8 cellular contexts compared by ENCODE assay signal in the genomic region with DNA sequence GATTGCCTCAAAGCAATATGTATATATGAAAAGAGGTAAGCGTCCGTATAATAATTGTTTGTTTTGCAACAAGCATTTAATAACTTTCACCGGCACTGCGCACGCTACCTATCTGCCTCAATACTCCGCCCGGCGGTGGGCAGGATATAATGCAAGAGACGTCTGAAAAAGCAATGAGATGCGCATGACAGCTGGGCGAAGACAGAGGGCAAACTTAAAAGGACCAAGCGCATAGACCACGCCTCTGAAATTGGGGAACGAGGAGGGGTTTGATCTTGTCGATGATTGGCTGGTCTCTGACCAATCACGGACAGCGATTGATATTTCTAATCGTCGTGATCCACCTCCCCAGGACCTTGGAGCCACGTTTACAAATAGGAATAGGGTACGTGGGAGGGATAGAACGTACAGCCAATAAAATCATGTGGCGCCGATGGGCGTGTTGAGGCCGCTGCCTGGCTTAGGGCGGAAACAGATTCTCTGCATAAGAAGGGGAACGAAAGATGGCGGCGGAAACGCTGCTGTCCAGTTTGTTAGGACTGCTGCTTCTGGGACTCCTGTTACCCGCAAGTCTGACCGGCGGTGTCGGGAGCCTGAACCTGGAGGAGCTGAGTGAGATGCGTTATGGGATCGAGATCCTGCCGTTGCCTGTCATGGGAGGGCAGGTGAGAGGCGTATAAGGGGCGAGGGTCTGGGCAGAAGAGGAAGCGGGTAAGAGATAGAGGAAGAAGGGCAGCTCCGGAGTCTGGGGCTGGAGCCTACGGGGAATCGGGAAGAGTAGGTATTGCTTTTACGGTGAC. TPM values are rescaled to one million over a fixed set of nuclear protein-coding genes. Genes with fewer than 3 reads are reported as not detected.
DNase-seq lines count a peak whose midpoint lies in the region; ATAC-seq and TF ChIP-seq lines count a peak whose summit lies in the region.

Gene OS9, plus strand, starts transcription at position 474 of the 800 bp plus-strand sequence. Its CDS starts 30 bp downstream, at position 504.

- peak; percentile 84 for TF ChIP-seq CTCF in CD14-positive monocyte (IDR thresholded peaks at IDR 0.05)
- TF ChIP-seq CTCF in left lung (IDR thresholded peaks at IDR 0.05), result peak; percentile 55 to 78

- ATAC-seq in GM19328 (IDR thresholded peaks at IDR 0.05; ENCODE audit: unreplicated experiment), result peak; percentile 96
- peak; percentile 96 for ATAC-seq in HG03520 (IDR thresholded peaks at IDR 0.05; ENCODE audit: unreplicated experiment)
- ATAC-seq in left lung, result peak; percentile 98

- POLR2A ChIA-PET in activated CD4-positive, alpha-beta T cell treated with anti-CD3 and anti-CD28 coated beads, Interleukin-2, amount 10 ng/mL, durations not matched to agents 7 days and 5 days (lab: Charles Lee), result interaction anchor here (0.9 kb wide), 1 partner anchor 48 kb away, joined by 5 read pairs; no protein-coding TSS in a partner anchor

- H3K27ac Mint-ChIP-seq in CD14-positive monocyte, result no peak within 1 kb of the TSS
- no peak within 1 kb of the TSS for H3K27ac Mint-ChIP-seq in activated CD4-positive, alpha-beta T cell treated with anti-CD3 and anti-CD28 coated beads, Interleukin-2, amount 10 ng/mL, durations not matched to agents 7 days and 5 days

- peaks cover 2 to 18% (median 7%) of the 10 kb centered on the region in 3 donors for H3K27me3 Mint-ChIP-seq in CD14-positive monocyte (ENCODE audit: low read depth in 3 of 3)
- H3K27me3 Mint-ChIP-seq in activated CD4-positive, alpha-beta T cell treated with anti-CD3 and anti-CD28 coated beads, Interleukin-2, amount 10 ng/mL, durations not matched to agents 7 days and 5 days, result peaks cover 18% of the 10 kb centered on the region

- DNase-seq in CD14-positive monocyte (ENCODE audit: low spot score) (peak; percentile 99), NCI-H526 treated with DMSO at 0.1 percent for 48 hours (lab: John Stamatoyannopoulos, UW) (peak; percentile 98), dermis blood vessel endothelial cell (peak; percentile 100), left lung (peak; percentile 92 to 98)
- DNase-seq in activated CD4-positive, alpha-beta T cell treated with anti-CD3 and anti-CD28 coated beads, Interleukin-2, amount 10 ng/mL, durations not matched to agents 7 days and 5 days, result peak; percentile 99
- DNase-seq in stimulated activated CD4-positive, alpha-beta T cell treated with anti-CD3 and anti-CD28 coated beads, Interleukin-2, amount 100 ng/mL, for 48 hours, result peak; percentile 83 to 87

- peak within 1 kb of the TSS; percentile 37 to 90 for H3K27ac ChIP-seq in left lung

- peak within 1 kb of the TSS; percentile 53 to 93 for H3K4me3 ChIP-seq in left lung

- intact Hi-C loops in CD14-positive monocyte (cut with micrococcal nuclease), result loop anchor here (5.0 to 10.0 kb wide), 3 partner anchors 48 to 153 kb away; partner anchors contain the start of gene CTDSP2 (in 1 of the 2)
- intact Hi-C loops in left lung (cut with DNase I), result no loop called here

- peaks cover 33 to 36% of the 10 kb centered on the region in 2 donors for H3K36me3 Mint-ChIP-seq in CD14-positive monocyte
- H3K36me3 Mint-ChIP-seq in activated CD4-positive, alpha-beta T cell treated with anti-CD3 and anti-CD28 coated beads, Interleukin-2, amount 10 ng/mL, durations not matched to agents 7 days and 5 days (ENCODE audit: low read depth), result peaks cover 33% of the 10 kb centered on the region

- CTCF ChIA-PET in activated CD4-positive, alpha-beta T cell treated with anti-CD3 and anti-CD28 coated beads, Interleukin-2, amount 10 ng/mL, durations not matched to agents 7 days and 5 days (lab: Charles Lee), result interaction anchor here (0.6 to 1.5 kb wide), 11 partner anchors 9 to 235 kb away, joined by 3 to 5 read pairs (median 3); partner anchors contain the start of gene B4GALNT1

- peaks cover 2% of the 10 kb centered on the region for H3K4me1 Mint-ChIP-seq in CD14-positive monocyte
- H3K4me1 Mint-ChIP-seq in activated CD4-positive, alpha-beta T cell treated with anti-CD3 and anti-CD28 coated beads, Interleukin-2, amount 10 ng/mL, durations not matched to agents 7 days and 5 days, result peaks cover 5% of the 10 kb centered on the region

- H3K4me1 ChIP-seq in left lung, result peaks cover 6 to 17% of the 10 kb centered on the region in 2 donors

- peaks cover 0 to 5% (median 3%) of the 10 kb centered on the region in 7 donors for H3K9me3 Mint-ChIP-seq in CD14-positive monocyte
- H3K9me3 Mint-ChIP-seq in activated CD4-positive, alpha-beta T cell treated with anti-CD3 and anti-CD28 coated beads, Interleukin-2, amount 10 ng/mL, durations not matched to agents 7 days and 5 days, result no peaks in the 10 kb centered on the region

- no peaks in the 10 kb centered on the region for H3K9me3 ChIP-seq in left lung

- H3K4me3 Mint-ChIP-seq in CD14-positive monocyte, result no peak within 1 kb of the TSS
- no peak within 1 kb of the TSS for H3K4me3 Mint-ChIP-seq in activated CD4-positive, alpha-beta T cell treated with anti-CD3 and anti-CD28 coated beads, Interleukin-2, amount 10 ng/mL, durations not matched to agents 7 days and 5 days

- H3K27me3 ChIP-seq in left lung, result peaks cover 0 to 11% of the 10 kb centered on the region in 2 donors

- peaks cover 0 to 31% of the 10 kb centered on the region in 2 donors for H3K36me3 ChIP-seq in left lung

RNA-seq across cellular contexts. Expression of gene OS9, which starts in this region (rescaled TPM):
- 100 to 1,000 TPM in 1 of 2 donors, 10 to 100 TPM in 1; 90.9 to 128 TPM for polyA plus RNA-seq in CD14-positive monocyte
- 100 to 1,000 TPM; 138 to 142 TPM for total RNA-seq in activated CD4-positive, alpha-beta T cell treated with anti-CD3 and anti-CD28 coated beads, Interleukin-2, amount 10 ng/mL, durations not matched to agents 7 days and 5 days
- total RNA-seq in dermis blood vessel endothelial cell (284 and 481 TPM in 2 replicates), left lung (100 to 1,000 TPM; 282 to 321 TPM)

Comparison
In these comparisons a context has a peak if more than half of its experiments do, and no peak if none do; other contexts are left out.
1. Peak in every context shown above with its lines: DNase-seq, ATAC-seq, H3K4me3 ChIP-seq and H3K27ac ChIP-seq.
2. intact Hi-C loops: an anchor here in CD14-positive monocyte (5.0 to 10.0 kb wide); none called in left lung.